ENCODE assay signal across 11 cellular contexts in the genomic region with DNA sequence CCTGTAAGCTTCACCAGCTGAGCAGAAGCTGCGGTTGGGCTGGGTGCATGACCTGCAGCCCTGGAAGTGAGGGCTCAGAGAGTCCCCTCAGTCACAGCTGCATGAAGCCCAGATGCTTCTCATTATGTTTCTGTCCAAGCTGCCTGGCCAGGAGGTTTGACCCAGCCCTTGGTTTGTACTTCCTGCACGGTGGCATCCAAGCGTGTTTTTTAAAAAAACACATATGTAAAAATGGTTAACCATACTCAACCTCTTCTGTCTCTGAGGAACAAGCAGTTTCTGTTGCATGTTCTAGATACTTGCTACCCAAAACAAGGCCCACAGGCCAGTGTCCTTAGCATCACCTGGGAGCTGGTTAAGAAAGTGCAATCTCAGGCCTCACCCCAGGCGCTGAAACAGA.
DNase-seq lines count a peak whose midpoint lies in the region; ATAC-seq, FAIRE-seq and TF ChIP-seq lines count a peak whose summit lies in the region.
"Had no signal": no experiment of that assay in that cellular context is flagged by ENCODE, and none has a peak within 500 bp of the region (broad histone marks: within the 10 kb centered on the region; RNA-seq: fewer than 3 reads in every experiment).

No MANE protein-coding gene starts in this region.

- H3K36me3 ChIP-seq in mucosa of descending colon (ENCODE audit: low read depth): no peaks in the 10 kb centered on the region
- H3K36me3 ChIP-seq in psoas muscle (ENCODE audit: insufficient read depth in 1 of 2, low read depth in 1 of 2): no peaks in the 10 kb centered on the region

- no peak for DNase-seq in mucosa of descending colon
- DNase-seq in psoas muscle: no peak
- no peak for DNase-seq in NCI-H524 treated with DMSO at 0.1 percent for 48 hours (lab: John Stamatoyannopoulos, UW)
- DNase-seq in urothelium cell line (ENCODE audit: low spot score): no peak
- no peak for DNase-seq in T-helper 9 cell

- H3K4me1 ChIP-seq in mucosa of descending colon (ENCODE audit: low read depth): no peaks in the 10 kb centered on the region
- H3K4me1 ChIP-seq in psoas muscle: no peaks in the 10 kb centered on the region

- ATAC-seq in GM18870 (IDR thresholded peaks at IDR 0.05; ENCODE audit: unreplicated experiment) (peak; percentile 84), GM21737 (IDR thresholded peaks at IDR 0.05; ENCODE audit: unreplicated experiment) (peak; percentile 86), HG03196 (IDR thresholded peaks at IDR 0.05; ENCODE audit: unreplicated experiment) (peak; percentile 84), mucosa of descending colon (peak; percentile 57), psoas muscle (no peak)
- ATAC-seq: T-cell had no signal

- intact Hi-C loops in mucosa of descending colon (cut with DNase I, micrococcal nuclease): loop anchor here in 1 of 2 donors (10.0 kb wide), 1 partner anchor 424 kb away; no protein-coding TSS in a partner anchor
- intact Hi-C loops in psoas muscle (cut with DNase I): loop anchor here in 1 of 2 donors (10.0 kb wide), 1 partner anchor 244 kb away; no protein-coding TSS in a partner anchor

- 51 to 53% (median 53%) methylated on average over 4 of the region's 4 CpGs for WGBS in psoas muscle, 3 donors

- H3K9me3 ChIP-seq in mucosa of descending colon (peaks cover under 1% of the 10 kb centered on the region), psoas muscle (no peaks in the 10 kb centered on the region)

- H3K27me3 ChIP-seq in psoas muscle (ENCODE audit: insufficient read depth in 3 of 3, low read length in 2 of 3): no peaks in the 10 kb centered on the region

- TF ChIP-seq CTCF in mucosa of descending colon (IDR thresholded peaks at IDR 0.05) (no peak), psoas muscle (IDR thresholded peaks at IDR 0.05) (no peak)

- H3K4me3 ChIP-seq in mucosa of descending colon: no peak overlapping the region
- H3K4me3 ChIP-seq in psoas muscle: no peak overlapping the region

- H3K27ac ChIP-seq in psoas muscle: no peak overlapping the region

- FAIRE-seq in urothelium cell line (lab: Jason Lieb, UNC): no peak
- FAIRE-seq: astrocyte, endometrium had no signal

Comparison
In these comparisons a context has a peak if more than half of its experiments do, and no peak if none do; other contexts are left out.
1. ATAC-seq: peak in GM18870 (single experiment), GM21737 (single experiment), HG03196 (single experiment) and mucosa of descending colon (single experiment); none in psoas muscle (0 of 4).